In genomic region chr1:152185544-152186391, GRCh38 we compare ENCODE assay signal across 8 cellular contexts. TPM values are rescaled to one million over a fixed set of nuclear protein-coding genes. Genes with fewer than 3 reads are reported as not detected.
A peak's percentile ranks its signal among the peaks of the same experiment; 100 is the strongest.
DNase-seq lines count a peak whose midpoint lies in the region; ATAC-seq, FAIRE-seq and TF ChIP-seq lines count a peak whose summit lies in the region.

No MANE protein-coding gene starts in this region.

- H3K9me3 Mint-ChIP-seq in CD8-positive, alpha-beta T cell = no peaks in the 10 kb centered on the region

- no peaks in the 10 kb centered on the region for H3K4me1 ChIP-seq in CD8-positive, alpha-beta T cell (ENCODE audit: insufficient read depth, low read length)
- H3K4me1 ChIP-seq in lung (ENCODE audit: control insufficient read depth in 2 of 2, insufficient read depth in 2 of 2, low read length in 2 of 2) (peaks cover 0 to 11% of the 10 kb centered on the region in 2 donors), suprapubic skin (peaks cover 54% of the 10 kb centered on the region)

- no peaks in the 10 kb centered on the region for H3K36me3 ChIP-seq in CD8-positive, alpha-beta T cell (ENCODE audit: insufficient read depth, low read length)
- H3K36me3 ChIP-seq in lung (ENCODE audit: control insufficient read depth in 2 of 2, insufficient read depth in 2 of 2, low read length in 2 of 2) (no peaks in the 10 kb centered on the region), suprapubic skin (no peaks in the 10 kb centered on the region)

- CTCF ChIA-PET in CD8-positive, alpha-beta T cell (lab: Charles Lee) = interaction anchor here (0.6 to 12.7 kb wide), 19 partner anchors 8 to 273 kb away, joined by 3 to 308 read pairs (median 4); no protein-coding TSS in a partner anchor

- H3K27me3 Mint-ChIP-seq in CD8-positive, alpha-beta T cell (ENCODE audit: low read depth) = peaks cover 11% of the 10 kb centered on the region

- FAIRE-seq in H54 (lab: Jason Lieb, UNC) = no peak

- no peaks in the 10 kb centered on the region for H3K36me3 Mint-ChIP-seq in CD8-positive, alpha-beta T cell

- H3K4me3 ChIP-seq in CD8-positive, alpha-beta T cell (ENCODE audit: low read depth, low read length) = no peak overlapping the region
- H3K4me3 ChIP-seq in lung = no peak overlapping the region
- H3K4me3 ChIP-seq in suprapubic skin = no peak overlapping the region

- TF ChIP-seq CTCF in CD8-positive, alpha-beta T cell (IDR thresholded peaks at IDR 0.05) = peak; percentile 84
- peak; percentile 94 for TF ChIP-seq CTCF in VCaP (conservative IDR thresholded peaks at IDR 0.05)
- TF ChIP-seq CTCF in lung (IDR thresholded peaks at IDR 0.05; ENCODE audit: control extremely low read depth, extremely low read depth) = peak; percentile 82
- TF ChIP-seq CTCF in suprapubic skin (IDR thresholded peaks at IDR 0.05) = peak; percentile 76 to 83

- H3K27ac ChIP-seq in CD8-positive, alpha-beta T cell (ENCODE audit: low read depth, low read length) = no peak overlapping the region
- H3K27ac ChIP-seq in VCaP (no peak overlapping the region), lung (ENCODE audit: low read depth in 1 of 2, low read length in 1 of 2) (no peak overlapping the region), suprapubic skin (no peak overlapping the region)

- H3K27ac Mint-ChIP-seq in CD8-positive, alpha-beta T cell = no peak overlapping the region

- no peak for TF ChIP-seq POLR2A in H54 (IDR thresholded peaks at IDR 0.05; ENCODE audit: low read depth, low read length)
- TF ChIP-seq POLR2A in suprapubic skin (IDR thresholded peaks at IDR 0.05) = no peak

- DNase-seq in CD8-positive, alpha-beta T cell = peak in 5 of 7 experiments; percentile 9 to 53 (median 31)
- DNase-seq in H54 (ENCODE audit: insufficient read length, low spot score) = peak; percentile 30
- peak; percentile 59 for DNase-seq in NCI-H2171 (lab: John Stamatoyannopoulos, UW)
- DNase-seq in dermis blood vessel endothelial cell = peak; percentile 75
- no peak for DNase-seq in lung (ENCODE audit: low spot score)
- no peak for DNase-seq in suprapubic skin (ENCODE audit: low spot score in 2 of 2)
- no peak for DNase-seq in posterior vena cava (ENCODE audit: low spot score)

- no peak for TF ChIP-seq EP300 in suprapubic skin (IDR thresholded peaks at IDR 0.05)

- POLR2A ChIA-PET in CD8-positive, alpha-beta T cell (lab: Charles Lee) = interaction anchor here (1.1 kb wide), 1 partner anchor 137 kb away, joined by 5 read pairs; no protein-coding TSS in a partner anchor

- no peak overlapping the region for H3K4me3 Mint-ChIP-seq in CD8-positive, alpha-beta T cell

- intact Hi-C loops in CD8-positive, alpha-beta T cell (cut with DNase I, micrococcal nuclease) = loop anchor here (1.0 to 10.0 kb wide), 6 partner anchors 133 to 257 kb away; no protein-coding TSS in a partner anchor
- intact Hi-C loops in posterior vena cava (cut with DNase I) = loop anchor here (2.0 to 10.0 kb wide), 3 partner anchors 45 to 257 kb away; no protein-coding TSS in a partner anchor

- 33 to 40% methylated on average over 8 of the region's 8 CpGs for WGBS in lung, 2 donors
- WGBS in suprapubic skin = 37% methylated on average over 8 of the region's 8 CpGs

- peaks cover 4% of the 10 kb centered on the region for H3K4me1 Mint-ChIP-seq in CD8-positive, alpha-beta T cell (ENCODE audit: low read depth)

- no peaks in the 10 kb centered on the region for H3K9me3 ChIP-seq in CD8-positive, alpha-beta T cell (ENCODE audit: low read length)
- H3K9me3 ChIP-seq in lung (ENCODE audit: control insufficient read depth in 2 of 2, insufficient read depth in 1 of 2, low read length in 1 of 2) (no peaks in the 10 kb centered on the region), suprapubic skin (no peaks in the 10 kb centered on the region)

- no peaks in the 10 kb centered on the region for H3K27me3 ChIP-seq in CD8-positive, alpha-beta T cell (ENCODE audit: insufficient read depth, low read length)
- H3K27me3 ChIP-seq in lung (ENCODE audit: control insufficient read depth, insufficient read depth) (no peaks in the 10 kb centered on the region), suprapubic skin (no peaks in the 10 kb centered on the region)

- peak; percentile 72 for ATAC-seq in CD8-positive, alpha-beta T cell
- peak; percentile 54 for ATAC-seq in lung (ENCODE audit: insufficient read depth, low FRiP score)

RNA-seq across cellular contexts. Expression of gene RPTN, which starts 26.7 kb away (rescaled TPM):
- total RNA-seq in CD8-positive, alpha-beta T cell = not detected
- total RNA-seq in dermis blood vessel endothelial cell (not detected in 2 replicates), lung (not detected), suprapubic skin (10 to 100 TPM in 3 of 4 donors, 1 to 10 TPM in 1; 9.0 to 40.3 (median 18.2) TPM), posterior vena cava (not detected)
- polyA plus RNA-seq in lung = not detected

RNA-seq across cellular contexts. Expression of gene HRNR, which starts 38.2 kb away (rescaled TPM):
- total RNA-seq in CD8-positive, alpha-beta T cell = not detected
- total RNA-seq in dermis blood vessel endothelial cell = under 0.01 TPM in 1 of 2 replicates, not detected in the other
- not detected for total RNA-seq in lung
- polyA plus RNA-seq in lung = under 1 TPM in 1 of 2 donors, not detected in 1; 0.02 TPM
- not detected for total RNA-seq in suprapubic skin
- total RNA-seq in posterior vena cava = under 1 TPM in 1 of 2 donors, not detected in 1; 0.05 TPM

Comparison
In these comparisons a context has a peak if more than half of its experiments do, and no peak if none do; other contexts are left out.
1. DNase-seq: peak in CD8-positive, alpha-beta T cell (5 of 7), H54 (single experiment), NCI-H2171 (single experiment) and dermis blood vessel endothelial cell (single experiment); none in lung (single experiment), suprapubic skin (0 of 2) and posterior vena cava (single experiment).
2. Peak in every context shown above with its lines, with median percentiles within 50 percentile points of each other: CTCF ChIP-seq.